ENCODE assay signal across 21 cellular contexts in genomic region chr13:83190020-83190419, GRCh38.
DNase-seq lines count a peak whose midpoint lies in the region; TF ChIP-seq lines count a peak whose summit lies in the region.
"Had no signal": no experiment of that assay in that cellular context is flagged by ENCODE, and none has a peak within 500 bp of the region (broad histone marks: within the 10 kb centered on the region; RNA-seq: fewer than 3 reads in every experiment).

No MANE protein-coding gene starts in this region.

- no peak for TF ChIP-seq CTCF in fibroblast of pulmonary artery (IDR thresholded peaks at IDR 0.05; ENCODE audit: low read length, missing control alignments)

- peak; percentile 53 for DNase-seq in LHCN-M2 (ENCODE audit: low read depth)
- peak; percentile 68 for DNase-seq in OCI-M2 (lab: John Stamatoyannopoulos, UW; ENCODE audit: unreplicated experiment)
- peak; percentile 51 for DNase-seq in amniotic epithelial cell (ENCODE audit: low read depth)
- DNase-seq in fibroblast of pulmonary artery (ENCODE audit: low read depth) = peak; percentile 56
- no peak for DNase-seq in NOMO-1 treated with DMSO at 0.1 percent for 48 hours (lab: John Stamatoyannopoulos, UW; ENCODE audit: unreplicated experiment)
- no peak for DNase-seq in stimulated activated CD4-positive, alpha-beta T cell treated with anti-CD3 and anti-CD28 coated beads, Interleukin-2, amount 100 ng/mL, for 24 hours
- DNase-seq in GDM1 (lab: John Stamatoyannopoulos, UW) = no peak
- no peak for DNase-seq in central memory CD4-positive, alpha-beta T cell
- DNase-seq: 8988T; ACHN; C1 segment of cervical spinal cord; Calu3; CD4-positive, alpha-beta memory T cell; COR-L47; DMS53; DMS79 treated with DMSO at 0.1 percent for 48 hours; GM23248; H7; HCEC 1CT had no signal

- no peak overlapping the region for H3K4me3 ChIP-seq in fibroblast of pulmonary artery (replicated peaks; ENCODE audit: low read depth, low read length)
- H3K4me3 ChIP-seq: A549, GM12878, GM23248 had no signal

Comparison
In these comparisons a context has a peak if more than half of its experiments do, and no peak if none do; other contexts are left out.
1. DNase-seq: peak in LHCN-M2 (single experiment), OCI-M2 (single experiment), amniotic epithelial cell (single experiment) and fibroblast of pulmonary artery (single experiment); none in NOMO-1 treated with DMSO at 0.1 percent for 48 hours (single experiment), stimulated activated CD4-positive, alpha-beta T cell treated with anti-CD3 and anti-CD28 coated beads, Interleukin-2, amount 100 ng/mL, for 24 hours (0 of 2), GDM1 (single experiment) and central memory CD4-positive, alpha-beta T cell (single experiment).